22 cellular contexts compared by ENCODE assay signal in the genomic region with DNA sequence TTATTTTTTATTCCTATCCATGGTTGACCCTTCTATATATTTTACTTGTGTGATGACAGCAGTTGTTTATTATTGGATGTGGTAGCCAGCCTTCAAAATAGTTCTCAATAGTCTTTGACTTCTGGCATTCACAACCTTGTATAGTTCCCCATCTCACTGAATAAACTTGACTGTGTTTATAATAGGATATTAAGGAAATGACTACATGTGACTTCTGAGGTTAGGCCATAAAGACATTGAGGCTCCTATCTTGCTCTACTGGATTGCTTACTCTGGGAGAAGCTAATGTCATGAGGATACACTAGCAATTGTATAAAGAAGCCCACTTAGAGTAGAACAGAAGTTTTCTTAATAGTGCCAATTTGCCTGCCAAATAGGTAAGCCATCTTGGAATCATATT.
DNase-seq lines count a peak whose midpoint lies in the region; FAIRE-seq and TF ChIP-seq lines count a peak whose summit lies in the region.
"Had no signal": no experiment of that assay in that cellular context is flagged by ENCODE, and none has a peak within 500 bp of the region (broad histone marks: within the 10 kb centered on the region; RNA-seq: fewer than 3 reads in every experiment).

No MANE protein-coding gene starts in this region.

- H3K36me3 Mint-ChIP-seq in activated T-helper 2 cell treated with anti-CD3 and anti-CD28 coated beads, Interferon-gamma antibody, Interleukin-2, Interleukin-4, amounts not matched to agents 10 μg/mL and 5 μg/mL and 100 μg/mL, durations not matched to agents 14 hours and 24 hours and 36 hours (ENCODE audit: low read depth), result no peaks in the 10 kb centered on the region
- H3K36me3 Mint-ChIP-seq: CD8-positive, alpha-beta T cell had no signal

- peak overlapping the region; percentile 13 for H3K27ac ChIP-seq in VCaP
- no peak overlapping the region for H3K27ac ChIP-seq in endothelial cell of umbilical vein (ENCODE audit: insufficient read depth, low read depth, low read length)
- H3K27ac ChIP-seq: 22Rv1; A549; BLaER1 treated with 17β-estradiol and CSF1 and Interleukin-3, amounts not matched to agents 10 nM and 100 nM; C4-2B had no signal

- peaks cover 10% of the 10 kb centered on the region for H3K4me1 ChIP-seq in endothelial cell of umbilical vein (ENCODE audit: control insufficient read depth, extremely low read depth, insufficient read depth, low read length)
- H3K4me1 ChIP-seq: A549, Caco-2 had no signal

- no TSS peak for BruUV-seq in endothelial cell of umbilical vein (replicated peaks; lab: Mats Ljungman, UMichigan)

- dilution Hi-C loops in endothelial cell of umbilical vein (cut with MboI; ENCODE audit: extremely low pct_ligation_motif_present, low sequenced_read_pairs), result no loop called here

- H3K4me2 ChIP-seq in endothelial cell of umbilical vein (ENCODE audit: insufficient read depth, low read length), result no peak overlapping the region
- H3K4me2 ChIP-seq: A549; BLaER1 treated with 17β-estradiol and CSF1 and Interleukin-3, amounts not matched to agents 10 nM and 100 nM had no signal

- CTCF ChIA-PET in endothelial cell of umbilical vein (lab: Charles Lee), result interaction anchor here (4.5 kb wide), 1 partner anchor 13 kb away, joined by 32 read pairs; no protein-coding TSS in a partner anchor

- H3K9me3 ChIP-seq in endothelial cell of umbilical vein (replicated peaks; ENCODE audit: control insufficient read depth, insufficient read depth, low read length), result no peaks in the 10 kb centered on the region
- H3K9me3 ChIP-seq: A549; BLaER1 treated with 17β-estradiol and CSF1 and Interleukin-3, amounts not matched to agents 10 nM and 100 nM; Caco-2 had no signal

- intact Hi-C loops in endothelial cell of umbilical vein (cut with micrococcal nuclease), result no loop called here
- intact Hi-C loops in activated T-helper 2 cell treated with anti-CD3 and anti-CD28 coated beads, Interferon-gamma antibody, Interleukin-2, Interleukin-4, amounts not matched to agents 10 μg/mL and 5 μg/mL and 100 μg/mL, durations not matched to agents 14 hours and 24 hours and 36 hours (cut with micrococcal nuclease), result no loop called here

- DNase-seq in H54 (ENCODE audit: insufficient read length, low spot score) (no peak), endothelial cell of umbilical vein (ENCODE audit: low read depth, low spot score) (peak; percentile 88), pulmonary artery endothelial cell (ENCODE audit: low read depth, low spot score) (peak; percentile 7), GM10266 (ENCODE audit: extremely low spot score) (no peak), mucosa of gallbladder (ENCODE audit: low spot score) (no peak)
- no peak for DNase-seq in activated T-helper 2 cell treated with anti-CD3 and anti-CD28 coated beads, Interferon-gamma antibody, Interleukin-2, Interleukin-4, amounts not matched to agents 10 μg/mL and 5 μg/mL and 100 μg/mL, durations not matched to agents 14 hours and 24 hours and 36 hours (ENCODE audit: low spot score)
- DNase-seq: AML-193; Caco-2; Calu3; CD4-positive, alpha-beta T cell; CD8-positive, alpha-beta T cell; DND-41; EL; GDM1 had no signal

- H2AFZ ChIP-seq in endothelial cell of umbilical vein (ENCODE audit: low read depth, low read length), result no peak overlapping the region

- H3K79me2 ChIP-seq in endothelial cell of umbilical vein (ENCODE audit: control insufficient read depth, insufficient read depth, low read length), result no peaks in the 10 kb centered on the region

- POLR2A ChIA-PET in endothelial cell of umbilical vein (lab: Charles Lee), result no interaction called here

- H3K9me3 Mint-ChIP-seq in activated T-helper 2 cell treated with anti-CD3 and anti-CD28 coated beads, Interferon-gamma antibody, Interleukin-2, Interleukin-4, amounts not matched to agents 10 μg/mL and 5 μg/mL and 100 μg/mL, durations not matched to agents 14 hours and 24 hours and 36 hours, result no peaks in the 10 kb centered on the region
- H3K9me3 Mint-ChIP-seq: CD4-positive, alpha-beta T cell had no signal

- H3K27me3 ChIP-seq in endothelial cell of umbilical vein (ENCODE audit: control insufficient read depth in 2 of 2, insufficient read depth in 2 of 2, low read length in 2 of 2), result no peaks in the 10 kb centered on the region
- H3K27me3 ChIP-seq: BLaER1 treated with 17β-estradiol and CSF1 and Interleukin-3, amounts not matched to agents 10 nM and 100 nM had no signal

- H3K4me1 Mint-ChIP-seq in activated T-helper 2 cell treated with anti-CD3 and anti-CD28 coated beads, Interferon-gamma antibody, Interleukin-2, Interleukin-4, amounts not matched to agents 10 μg/mL and 5 μg/mL and 100 μg/mL, durations not matched to agents 14 hours and 24 hours and 36 hours (ENCODE audit: low read depth), result no peaks in the 10 kb centered on the region
- H3K4me1 Mint-ChIP-seq: B cell had no signal

- no peak for TF ChIP-seq POLR2A in H54 (IDR thresholded peaks at IDR 0.05; ENCODE audit: low read depth, low read length)
- TF ChIP-seq POLR2A in endothelial cell of umbilical vein (IDR thresholded peaks at IDR 0.05; ENCODE audit: low read depth, low read length), result no peak

- FAIRE-seq in H54 (lab: Jason Lieb, UNC) (peak; percentile 20), endothelial cell of umbilical vein (lab: Jason Lieb, UNC) (peak; percentile 83)
- FAIRE-seq: A549, GM12891, GM19239 had no signal

- H3K27me3 Mint-ChIP-seq in activated T-helper 2 cell treated with anti-CD3 and anti-CD28 coated beads, Interferon-gamma antibody, Interleukin-2, Interleukin-4, amounts not matched to agents 10 μg/mL and 5 μg/mL and 100 μg/mL, durations not matched to agents 14 hours and 24 hours and 36 hours (ENCODE audit: low read depth), result no peaks in the 10 kb centered on the region
- H3K27me3 Mint-ChIP-seq: B cell; CD4-positive, alpha-beta T cell had no signal

- H3K4me3 ChIP-seq in endothelial cell of umbilical vein (replicated peaks in 1 of 3; ENCODE audit: insufficient read depth in 1 of 3, low read depth in 1 of 3, low read length in 3 of 3), result no peak overlapping the region
- H3K4me3 ChIP-seq: A549; BLaER1 treated with 17β-estradiol and CSF1 and Interleukin-3, amounts not matched to agents 10 nM and 100 nM had no signal

- H3K27ac Mint-ChIP-seq in activated T-helper 2 cell treated with anti-CD3 and anti-CD28 coated beads, Interferon-gamma antibody, Interleukin-2, Interleukin-4, amounts not matched to agents 10 μg/mL and 5 μg/mL and 100 μg/mL, durations not matched to agents 14 hours and 24 hours and 36 hours, result no peak overlapping the region
- H3K27ac Mint-ChIP-seq: B cell; CD4-positive, alpha-beta T cell; CD8-positive, alpha-beta T cell had no signal

- no peaks in the 10 kb centered on the region for H4K20me1 ChIP-seq in endothelial cell of umbilical vein (replicated peaks; ENCODE audit: control insufficient read depth, extremely low read depth, insufficient read depth, low read length)
- H4K20me1 ChIP-seq: BLaER1 treated with 17β-estradiol and CSF1 and Interleukin-3, amounts not matched to agents 10 nM and 100 nM had no signal

- no peaks in the 10 kb centered on the region for H3K9me1 ChIP-seq in endothelial cell of umbilical vein (replicated peaks; ENCODE audit: control insufficient read depth, extremely low read depth, insufficient read depth, low read length)

- TF ChIP-seq CTCF in VCaP (conservative IDR thresholded peaks at IDR 0.05), result no peak
- TF ChIP-seq CTCF in endothelial cell of umbilical vein (IDR thresholded peaks at IDR 0.05; ENCODE audit: extremely low read depth in 1 of 2, insufficient read depth in 1 of 2, low read depth in 1 of 2, low read length in 2 of 2), result no peak
- no peak for TF ChIP-seq CTCF in GM10266 (IDR thresholded peaks at IDR 0.05; ENCODE audit: control insufficient read depth, insufficient read depth, low read depth, missing control alignments)

- H3K36me3 ChIP-seq in endothelial cell of umbilical vein (ENCODE audit: control insufficient read depth in 2 of 2, extremely low read depth in 1 of 2, insufficient read depth in 2 of 2, low read length in 2 of 2), result no peaks in the 10 kb centered on the region
- H3K36me3 ChIP-seq: BLaER1 treated with 17β-estradiol and CSF1 and Interleukin-3, amounts not matched to agents 10 nM and 100 nM had no signal

- no peak overlapping the region for H3K4me3 Mint-ChIP-seq in activated T-helper 2 cell treated with anti-CD3 and anti-CD28 coated beads, Interferon-gamma antibody, Interleukin-2, Interleukin-4, amounts not matched to agents 10 μg/mL and 5 μg/mL and 100 μg/mL, durations not matched to agents 14 hours and 24 hours and 36 hours (ENCODE audit: low read depth)
- H3K4me3 Mint-ChIP-seq: B cell; CD4-positive, alpha-beta T cell; CD8-positive, alpha-beta T cell had no signal

- no peak overlapping the region for H3K9ac ChIP-seq in endothelial cell of umbilical vein (replicated peaks; ENCODE audit: extremely low read depth, insufficient read depth, low read length)
- H3K9ac ChIP-seq: BLaER1 treated with 17β-estradiol and CSF1 and Interleukin-3, amounts not matched to agents 10 nM and 100 nM had no signal

TF ChIP-seq in endothelial cell of umbilical vein, 7 proteins besides CTCF, POLR2A, EP300 and RAD21:
- peak; percentile 49 for TF ChIP-seq POLR2AphosphoS5 (IDR thresholded peaks at IDR 0.05; ENCODE audit: insufficient read depth, low read depth, low read length)
- no peak for TF ChIP-seq EZH2 (IDR thresholded peaks at IDR 0.05; ENCODE audit: borderline replicate concordance, low read depth, low read length, severe bottlenecking)
- TF ChIP-seq GATA2 (IDR thresholded peaks at IDR 0.05; ENCODE audit: insufficient read depth, insufficient read length, low read depth, low read length), result no peak
- TF ChIP-seq MYC (IDR thresholded peaks at IDR 0.05; ENCODE audit: low read depth, low read length), result no peak
- no peak for TF ChIP-seq MAX (IDR thresholded peaks at IDR 0.05; ENCODE audit: insufficient read depth, insufficient read length)
- TF ChIP-seq FOS (IDR thresholded peaks at IDR 0.05; ENCODE audit: borderline replicate concordance, insufficient read depth, low read length), result peak; percentile 31
- TF ChIP-seq JUN (IDR thresholded peaks at IDR 0.05; ENCODE audit: borderline replicate concordance, insufficient read depth, insufficient read length, low read depth), result peak; percentile 2

Comparison
In these comparisons a context has a peak if more than half of its experiments do, and no peak if none do; other contexts are left out.
1. DNase-seq: peak in endothelial cell of umbilical vein (single experiment) and pulmonary artery endothelial cell (single experiment); none in H54 (single experiment), GM10266 (single experiment), activated T-helper 2 cell treated with anti-CD3 and anti-CD28 coated beads, Interferon-gamma antibody, Interleukin-2, Interleukin-4, amounts not matched to agents 10 μg/mL and 5 μg/mL and 100 μg/mL, durations not matched to agents 14 hours and 24 hours and 36 hours (single experiment) and mucosa of gallbladder (single experiment).